ENCODE assay signal across 17 cellular contexts in the genomic region with DNA sequence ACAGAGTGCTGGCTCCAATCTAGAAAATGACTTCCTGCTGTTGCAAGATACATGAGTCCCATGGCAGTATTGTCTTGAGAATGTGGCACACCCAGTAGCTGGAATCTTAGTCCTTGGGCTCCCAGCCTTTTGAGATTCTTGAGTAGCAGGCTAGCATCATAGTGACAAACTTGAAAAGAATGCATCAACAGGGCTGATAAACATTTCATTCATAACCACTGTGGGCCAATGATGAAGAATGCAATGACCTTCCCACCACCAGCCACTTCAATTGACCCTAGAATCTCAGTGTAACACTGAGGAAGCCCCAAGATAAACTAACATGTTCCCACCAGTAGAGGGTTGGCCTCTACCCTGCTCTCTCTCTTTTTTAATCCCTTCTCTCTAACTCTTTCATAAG.
DNase-seq lines count a peak whose midpoint lies in the region; ATAC-seq, FAIRE-seq and TF ChIP-seq lines count a peak whose summit lies in the region.
"Had no signal": no experiment of that assay in that cellular context is flagged by ENCODE, and none has a peak within 500 bp of the region (broad histone marks: within the 10 kb centered on the region; RNA-seq: fewer than 3 reads in every experiment).

No MANE protein-coding gene starts in this region.

- peak overlapping the region; percentile 47 for H2AFZ ChIP-seq in ACC112 (ENCODE audit: low read length, unreplicated experiment)

- no peak for FAIRE-seq in pancreas (lab: Jason Lieb, UNC)
- FAIRE-seq: colon had no signal

- peak overlapping the region; percentile 26; the same call in 1 of the 2 replicates for H3K4me3 ChIP-seq in ACC112 (ENCODE audit: low read depth, low read length)
- H3K4me3 ChIP-seq in choroid plexus epithelial cell (ENCODE audit: low read depth, low read length): no peak overlapping the region
- H3K4me3 ChIP-seq in lower lobe of right lung: no peak overlapping the region
- H3K4me3 ChIP-seq in pancreas: no peak overlapping the region
- H3K4me3 ChIP-seq: BLaER1 had no signal

- no peaks in the 10 kb centered on the region for H3K79me2 ChIP-seq in ACC112 (ENCODE audit: control insufficient read depth, insufficient read depth, low read length, unreplicated experiment)

- DNase-seq in HT1080 (ENCODE audit: low read depth): peak; percentile 79
- DNase-seq in choroid plexus epithelial cell (ENCODE audit: low read depth): peak; percentile 14
- no peak for DNase-seq in lower lobe of right lung
- no peak for DNase-seq in mesenteric fat pad (ENCODE audit: low spot score)
- no peak for DNase-seq in pancreas
- DNase-seq in Right ventricle myocardium superior: no peak
- no peak for DNase-seq in GM20000 (ENCODE audit: low spot score)
- DNase-seq: activated gamma-delta T cell; NCI-H2029; RPMI8226; stimulated activated CD4-positive, alpha-beta T cell treated with anti-CD3 and anti-CD28 coated beads, Interleukin-4, amount 100 ng/mL, for 4 hours; substantia nigra had no signal

- H3K9me3 ChIP-seq in lower lobe of right lung (no peaks in the 10 kb centered on the region), pancreas (no peaks in the 10 kb centered on the region)
- H3K9me3 ChIP-seq: BLaER1 had no signal

- intact Hi-C loops in lower lobe of right lung (cut with DNase I): no loop called here
- intact Hi-C loops in pancreas (cut with DNase I): no loop called here
- intact Hi-C loops in Right ventricle myocardium superior (cut with DNase I): no loop called here

- H3K27ac ChIP-seq in ACC112 (ENCODE audit: low read depth, low read length) (peak overlapping the region; percentile 93), lower lobe of right lung (no peak overlapping the region), pancreas (no peak overlapping the region)
- H3K27ac ChIP-seq: BLaER1, HL-60 had no signal

- TF ChIP-seq CTCF in choroid plexus epithelial cell (conservative IDR thresholded peaks at IDR 0.05; ENCODE audit: low read depth, low read length): no peak
- no peak for TF ChIP-seq CTCF in lower lobe of right lung (IDR thresholded peaks at IDR 0.05)
- TF ChIP-seq CTCF in pancreas (IDR thresholded peaks at IDR 0.05): no peak
- TF ChIP-seq CTCF in GM20000 (IDR thresholded peaks at IDR 0.05; ENCODE audit: extremely low read depth, missing control alignments): no peak

- H3K27me3 ChIP-seq in ACC112 (ENCODE audit: insufficient read depth, low read length): no peaks in the 10 kb centered on the region
- H3K27me3 ChIP-seq in lower lobe of right lung (ENCODE audit: low read depth): no peaks in the 10 kb centered on the region
- no peaks in the 10 kb centered on the region for H3K27me3 ChIP-seq in pancreas
- H3K27me3 ChIP-seq: BLaER1 had no signal

- ATAC-seq in lower lobe of right lung (peak; percentile 82 to 84), pancreas (no peak), Right ventricle myocardium superior (ENCODE audit: poor library complexity) (no peak)
- ATAC-seq: activated CD4-positive, CD25-positive, alpha-beta regulatory T cell treated with anti-CD3 and anti-CD28 coated beads, Interleukin-2, amount 50 U/mL, for 24 hours had no signal

- H3K4me1 ChIP-seq in ACC112 (ENCODE audit: control insufficient read depth, insufficient read depth, low read length, unreplicated experiment) (peaks cover 38% of the 10 kb centered on the region), lower lobe of right lung (no peaks in the 10 kb centered on the region), pancreas (no peaks in the 10 kb centered on the region)
- H3K4me1 ChIP-seq: BLaER1 had no signal

- H3K36me3 ChIP-seq in ACC112 (ENCODE audit: insufficient read depth, low read length) (no peaks in the 10 kb centered on the region), lower lobe of right lung (no peaks in the 10 kb centered on the region), pancreas (no peaks in the 10 kb centered on the region)
- H3K36me3 ChIP-seq: BLaER1 had no signal

Comparison
In these comparisons a context has a peak if more than half of its experiments do, and no peak if none do; other contexts are left out.
1. DNase-seq: peak in HT1080 (single experiment) and choroid plexus epithelial cell (single experiment); none in lower lobe of right lung (single experiment), mesenteric fat pad (single experiment), pancreas (0 of 6), Right ventricle myocardium superior (single experiment) and GM20000 (single experiment).
2. ATAC-seq: peak in lower lobe of right lung (2 of 2); none in pancreas (0 of 4) and Right ventricle myocardium superior (single experiment).